32 cellular contexts compared by ENCODE assay signal in the genomic region with DNA sequence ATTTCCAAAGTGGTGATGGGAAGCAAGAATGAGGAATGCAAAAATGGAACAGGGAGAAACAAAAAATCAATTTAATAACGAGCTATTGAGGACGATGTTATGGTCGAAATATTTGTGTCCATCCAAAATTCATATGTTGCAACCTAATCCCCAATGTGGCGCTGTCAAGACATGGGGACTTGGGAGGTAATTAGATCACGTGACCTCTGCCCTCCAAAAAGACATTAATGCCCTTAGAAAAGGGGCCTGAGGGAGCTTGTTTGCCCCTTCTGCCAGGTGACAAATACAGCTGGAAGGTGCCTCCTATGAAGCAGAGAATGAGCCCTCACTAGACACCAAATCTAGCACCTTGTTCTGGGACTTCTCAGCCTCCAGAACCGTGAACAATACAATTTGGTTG.
DNase-seq lines count a peak whose midpoint lies in the region; ATAC-seq, FAIRE-seq and TF ChIP-seq lines count a peak whose summit lies in the region.
"Had no signal": no experiment of that assay in that cellular context is flagged by ENCODE, and none has a peak within 500 bp of the region (broad histone marks: within the 10 kb centered on the region; RNA-seq: fewer than 3 reads in every experiment).

No MANE protein-coding gene starts in this region.

- WGBS in HepG2 (ENCODE audit: low lambda C conversion rate), result 1% methylated on average over 6 of the region's 6 CpGs
- WGBS in right lobe of liver (ENCODE audit: insufficient coverage, low coverage, low lambda C conversion rate, missing lambda C conversion rate), result 44% methylated on average over 6 of the region's 6 CpGs
- WGBS in K562 (ENCODE audit: insufficient coverage, low coverage, missing lambda C conversion rate), result 23% methylated on average over 6 of the region's 6 CpGs

- TF ChIP-seq POLR2A in HepG2 (IDR thresholded peaks at IDR 0.05; ENCODE audit: insufficient read depth in 1 of 2, low read depth in 2 of 2, low read length in 2 of 2) (no peak), right lobe of liver (IDR thresholded peaks at IDR 0.05) (no peak), H54 (IDR thresholded peaks at IDR 0.05; ENCODE audit: low read depth, low read length) (no peak), K562 (conservative IDR thresholded peaks at IDR 0.05) (no peak)

- ATAC-seq in HepG2 (no peak), right lobe of liver (no peak), K562 (no peak)
- ATAC-seq: A549; CD8-positive, alpha-beta T cell had no signal

- H2AFZ ChIP-seq in HepG2 (ENCODE audit: low read length) (no peak overlapping the region), K562 (ENCODE audit: low read depth, low read length) (no peak overlapping the region)

- POLR2A ChIA-PET in HepG2 (lab: Yijun Ruan, JAX) (no interaction called here), K562 (lab: Yijun Ruan, JAX) (no interaction called here)

- H3K79me2 ChIP-seq in HepG2 (ENCODE audit: insufficient read depth, low read length) (no peaks in the 10 kb centered on the region), K562 (ENCODE audit: control insufficient read depth, insufficient read depth, low read length) (no peaks in the 10 kb centered on the region)

- CTCF ChIA-PET in HepG2 (lab: Yijun Ruan, JAX; ENCODE audit: low intra/inter-chr PET ratio, low total read pairs), result no interaction called here
- CTCF ChIA-PET in K562 (lab: Yijun Ruan, JAX; ENCODE audit: low intra/inter-chr PET ratio), result no interaction called here

- BruUV-seq in HepG2 (replicated peaks; lab: Mats Ljungman, UMichigan), result no TSS peak
- BruUV-seq in K562 (replicated peaks; lab: Mats Ljungman, UMichigan), result no TSS peak

- no peaks in the 10 kb centered on the region for H3K36me3 ChIP-seq in HepG2 (replicated peaks in 1 of 2; ENCODE audit: control insufficient read depth in 1 of 2, insufficient read depth in 2 of 2, low read length in 2 of 2)
- no peaks in the 10 kb centered on the region for H3K36me3 ChIP-seq in right lobe of liver
- H3K36me3 ChIP-seq in K562 (ENCODE audit: control insufficient read depth, insufficient read depth, low read length), result no peaks in the 10 kb centered on the region
- H3K36me3 ChIP-seq in H7 (replicated peaks; ENCODE audit: control insufficient read depth, insufficient read depth, low read length), result no peaks in the 10 kb centered on the region
- H3K36me3 ChIP-seq: BE2C; BLaER1; BLaER1 treated with 17β-estradiol and CSF1 and Interleukin-3, amounts not matched to agents 10 nM and 100 nM had no signal

- no peaks in the 10 kb centered on the region for H3K9me1 ChIP-seq in K562 (ENCODE audit: control insufficient read depth, insufficient read depth, low read length)

- H3K4me3 ChIP-seq in HepG2 (replicated peaks in 1 of 3; ENCODE audit: insufficient read depth in 1 of 3, low read depth in 2 of 3, low read length in 3 of 3) (no peak overlapping the region), right lobe of liver (no peak overlapping the region), K562 (no peak overlapping the region), H7 (ENCODE audit: insufficient read depth, low read depth, low read length) (no peak overlapping the region)
- H3K4me3 ChIP-seq: A549; BLaER1; BLaER1 treated with 17β-estradiol and CSF1 and Interleukin-3, amounts not matched to agents 10 nM and 100 nM had no signal

- H3K4me2 ChIP-seq in HepG2 (ENCODE audit: low read depth, low read length) (no peak overlapping the region), K562 (ENCODE audit: insufficient read depth, low read length) (no peak overlapping the region)
- H3K4me2 ChIP-seq: A549; BLaER1; BLaER1 treated with 17β-estradiol and CSF1 and Interleukin-3, amounts not matched to agents 10 nM and 100 nM had no signal

- no peaks in the 10 kb centered on the region for H3K27me3 ChIP-seq in HepG2 (ENCODE audit: control insufficient read depth in 1 of 2, insufficient read depth in 2 of 2, low read length in 2 of 2)
- H3K27me3 ChIP-seq in right lobe of liver, result no peaks in the 10 kb centered on the region
- no peaks in the 10 kb centered on the region for H3K27me3 ChIP-seq in K562 (ENCODE audit: control insufficient read depth in 2 of 2, insufficient read depth in 2 of 2, low read length in 2 of 2)
- no peaks in the 10 kb centered on the region for H3K27me3 ChIP-seq in H7 (ENCODE audit: control insufficient read depth, insufficient read depth, low read length)
- H3K27me3 ChIP-seq: BE2C; BLaER1; BLaER1 treated with 17β-estradiol and CSF1 and Interleukin-3, amounts not matched to agents 10 nM and 100 nM had no signal

- TF ChIP-seq EP300 in HepG2 (IDR thresholded peaks at IDR 0.05; ENCODE audit: low read depth in 2 of 2, low read length in 2 of 2), result no peak
- TF ChIP-seq EP300 in HepG2 (CRISPR knock-in tag; IDR thresholded peaks at IDR 0.05; ENCODE audit: borderline replicate concordance), result no peak
- no peak for TF ChIP-seq EP300 in K562 (IDR thresholded peaks at IDR 0.05; ENCODE audit: low read length)

- no peak for DNase-seq in HepG2 (ENCODE audit: low spot score)
- DNase-seq in right lobe of liver, result no peak
- DNase-seq in H54 (ENCODE audit: insufficient read length, low spot score), result no peak
- DNase-seq in K562 (ENCODE audit: extremely low read depth in 1 of 4, low spot score in 3 of 4), result no peak
- no peak for DNase-seq in H7
- no peak for DNase-seq in NCI-H2029 (lab: John Stamatoyannopoulos, UW)
- DNase-seq: 8988T; ACHN; AML-193; BE2C; C1 segment of cervical spinal cord; Caco-2; Calu3; CD4-positive, alpha-beta T cell; CD4-positive, CD25-positive, alpha-beta regulatory T cell; CD8-positive, alpha-beta memory T cell; CD8-positive, alpha-beta T cell; COR-L47; DMS 273 treated with DMSO at 0.1 percent for 48 hours; DMS153; DMS53; DMS79; DMS79 treated with DMSO at 0.1 percent for 48 hours; DND-41; EL had no signal

- H3K9me3 ChIP-seq in HepG2 (ENCODE audit: low read length) (no peaks in the 10 kb centered on the region), right lobe of liver (no peaks in the 10 kb centered on the region), K562 (replicated peaks; ENCODE audit: control insufficient read depth, insufficient read depth, low read depth, low read length) (no peaks in the 10 kb centered on the region)
- H3K9me3 ChIP-seq: A549; BE2C; BLaER1; BLaER1 treated with 17β-estradiol and CSF1 and Interleukin-3, amounts not matched to agents 10 nM and 100 nM; Caco-2 had no signal

- TF ChIP-seq CTCF in HepG2 (CRISPR knock-in tag; IDR thresholded peaks at IDR 0.05) (no peak), right lobe of liver (IDR thresholded peaks at IDR 0.05) (no peak), K562 (IDR thresholded peaks at IDR 0.05 in 2 of 3, conservative IDR thresholded peaks at IDR 0.05 in 1 of 3; ENCODE audit: insufficient read depth in 2 of 3, low read depth in 1 of 3, low read length in 3 of 3) (no peak)

- in situ Hi-C loops in HepG2 (cut with HindIII; ENCODE audit: extremely low pct_ligation_motif_present, low pct_unique_long_range_greater_than_20kb) (no loop called here), K562 (cut with MboI) (no loop called here)

- H3K27ac ChIP-seq in HepG2 (ENCODE audit: extremely low read length, insufficient read depth, low read length) (no peak overlapping the region), right lobe of liver (no peak overlapping the region), K562 (ENCODE audit: extremely low read depth, low read depth, low read length) (no peak overlapping the region)
- H3K27ac ChIP-seq: 22Rv1; A549; BLaER1; BLaER1 treated with 17β-estradiol and CSF1 and Interleukin-3, amounts not matched to agents 10 nM and 100 nM; C4-2B had no signal

- no peak for FAIRE-seq in HepG2 (lab: Jason Lieb, UNC)
- peak; percentile 62 for FAIRE-seq in H54 (lab: Jason Lieb, UNC)
- FAIRE-seq in K562 (lab: Jason Lieb, UNC), result no peak
- FAIRE-seq: A204.1, A549, D721Med had no signal

- H3K9ac ChIP-seq in HepG2 (ENCODE audit: insufficient read depth, low read depth, low read length) (no peak overlapping the region), K562 (ENCODE audit: insufficient read depth in 1 of 2, low read depth in 2 of 2, low read length in 2 of 2) (no peak overlapping the region)
- H3K9ac ChIP-seq: BLaER1; BLaER1 treated with 17β-estradiol and CSF1 and Interleukin-3, amounts not matched to agents 10 nM and 100 nM had no signal

- intact Hi-C loops in HepG2 (cut with micrococcal nuclease; ENCODE audit: unreplicated experiment) (no loop called here), right lobe of liver (cut with DNase I) (no loop called here), K562 (cut with micrococcal nuclease) (no loop called here)

- TF ChIP-seq RAD21 in HepG2 (CRISPR knock-in tag; IDR thresholded peaks at IDR 0.05) (no peak), K562 (CRISPR knock-in tag; conservative IDR thresholded peaks at IDR 0.05 in 1 of 2, IDR thresholded peaks at IDR 0.05 in 1 of 2) (no peak)

- H4K20me1 ChIP-seq in HepG2 (ENCODE audit: insufficient read depth, low read length) (no peaks in the 10 kb centered on the region), K562 (replicated peaks; ENCODE audit: control insufficient read depth, insufficient read depth, low read length) (no peaks in the 10 kb centered on the region)
- H4K20me1 ChIP-seq: BLaER1; BLaER1 treated with 17β-estradiol and CSF1 and Interleukin-3, amounts not matched to agents 10 nM and 100 nM had no signal

- H3K4me1 ChIP-seq in HepG2 (ENCODE audit: insufficient read depth, low read length) (no peaks in the 10 kb centered on the region), right lobe of liver (no peaks in the 10 kb centered on the region), K562 (replicated peaks in 1 of 2; ENCODE audit: control insufficient read depth in 2 of 2, insufficient read depth in 2 of 2, low read length in 2 of 2) (no peaks in the 10 kb centered on the region)
- H3K4me1 ChIP-seq: A549; BE2C; BLaER1; BLaER1 treated with 17β-estradiol and CSF1 and Interleukin-3, amounts not matched to agents 10 nM and 100 nM; Caco-2 had no signal

TF ChIP-seq in HepG2, 621 proteins besides CTCF, POLR2A, EP300 and RAD21 (continues in another document):
- TF ChIP-seq RAD51 (IDR thresholded peaks at IDR 0.05; ENCODE audit: borderline replicate concordance), result peak; percentile 61; the same call in 1 of the 2 replicates

TF ChIP-seq in K562, 482 proteins besides CTCF, POLR2A, EP300 and RAD21:
- TF ChIP-seq, protein P1, sequence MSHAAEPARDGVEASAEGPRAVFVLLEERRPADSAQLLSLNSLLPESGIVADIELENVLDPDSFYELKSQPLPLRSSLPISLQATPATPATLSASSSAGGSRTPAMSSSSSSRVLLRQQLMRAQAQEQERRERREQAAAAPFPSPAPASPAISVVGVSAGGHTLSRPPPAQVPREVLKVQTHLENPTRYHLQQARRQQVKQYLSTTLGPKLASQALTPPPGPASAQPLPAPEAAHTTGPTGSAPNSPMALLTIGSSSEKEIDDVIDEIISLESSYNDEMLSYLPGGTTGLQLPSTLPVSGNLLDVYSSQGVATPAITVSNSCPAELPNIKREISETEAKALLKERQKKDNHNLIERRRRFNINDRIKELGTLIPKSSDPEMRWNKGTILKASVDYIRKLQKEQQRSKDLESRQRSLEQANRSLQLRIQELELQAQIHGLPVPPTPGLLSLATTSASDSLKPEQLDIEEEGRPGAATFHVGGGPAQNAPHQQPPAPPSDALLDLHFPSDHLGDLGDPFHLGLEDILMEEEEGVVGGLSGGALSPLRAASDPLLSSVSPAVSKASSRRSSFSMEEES (CRISPR knock-in tag; IDR thresholded peaks at IDR 0.05), result peak; percentile 78
- TF ChIP-seq NEUROD1 (IDR thresholded peaks at IDR 0.05; ENCODE audit: borderline replicate concordance, low read depth, low read length, partially characterized antibody), result no peak
